ENCODE assay signal across 1 cellular context in the genomic region with DNA sequence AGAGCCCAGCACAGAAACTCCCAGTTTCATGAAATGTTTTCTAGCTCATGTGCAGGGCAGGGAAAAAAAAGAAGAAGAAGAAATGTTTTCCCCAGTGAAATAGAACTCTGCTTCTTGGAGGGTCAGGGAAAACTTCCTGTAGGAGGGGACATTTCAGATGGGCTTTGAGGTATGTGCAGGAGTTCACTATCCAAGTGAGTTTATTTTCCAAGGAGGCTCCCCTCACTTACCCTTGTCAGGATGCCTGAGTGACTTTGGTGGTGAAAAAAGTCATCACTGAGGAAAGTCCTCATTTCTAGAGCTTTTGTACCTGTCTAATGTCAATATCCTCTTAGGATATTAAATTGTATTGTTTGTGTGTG.
TF ChIP-seq lines count a peak whose summit lies in the region.

No MANE protein-coding gene starts in this region.

TF ChIP-seq in A549, 52 proteins besides CTCF, POLR2A, EP300 and RAD21:
- TF ChIP-seq RNF2 (IDR thresholded peaks at IDR 0.05; ENCODE audit: borderline replicate concordance, low read depth), result no peak
- TF ChIP-seq FOSL2 (IDR thresholded peaks at IDR 0.05), result no peak
- no peak for TF ChIP-seq FOSL2 (CRISPR knock-in tag; IDR thresholded peaks at IDR 0.05)
- TF ChIP-seq EHMT2 (IDR thresholded peaks at IDR 0.05; ENCODE audit: low read depth), result no peak
- TF ChIP-seq SREBF2 (IDR thresholded peaks at IDR 0.05), result no peak
- no peak for TF ChIP-seq JUN (IDR thresholded peaks at IDR 0.05)
- TF ChIP-seq, protein P1, sequence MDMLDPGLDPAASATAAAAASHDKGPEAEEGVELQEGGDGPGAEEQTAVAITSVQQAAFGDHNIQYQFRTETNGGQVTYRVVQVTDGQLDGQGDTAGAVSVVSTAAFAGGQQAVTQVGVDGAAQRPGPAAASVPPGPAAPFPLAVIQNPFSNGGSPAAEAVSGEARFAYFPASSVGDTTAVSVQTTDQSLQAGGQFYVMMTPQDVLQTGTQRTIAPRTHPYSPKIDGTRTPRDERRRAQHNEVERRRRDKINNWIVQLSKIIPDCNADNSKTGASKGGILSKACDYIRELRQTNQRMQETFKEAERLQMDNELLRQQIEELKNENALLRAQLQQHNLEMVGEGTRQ (IDR thresholded peaks at IDR 0.05), result no peak
- TF ChIP-seq MYC (IDR thresholded peaks at IDR 0.05; ENCODE audit: borderline replicate concordance, low read length), result no peak
- no peak for TF ChIP-seq RFX5 (IDR thresholded peaks at IDR 0.05)
